33 cellular contexts compared by ENCODE assay signal in genomic region chr2:60979231-60979630, GRCh38. TPM values are rescaled to one million over a fixed set of nuclear protein-coding genes. Genes with fewer than 3 reads are reported as not detected.
DNase-seq lines count a peak whose midpoint lies in the region; ATAC-seq and TF ChIP-seq lines count a peak whose summit lies in the region.
"Had no signal": no experiment of that assay in that cellular context is flagged by ENCODE, and none has a peak within 500 bp of the region (broad histone marks: within the 10 kb centered on the region; RNA-seq: fewer than 3 reads in every experiment).

No MANE protein-coding gene starts in this region.

- H3K9me3 ChIP-seq in BLaER1 treated with 17β-estradiol and CSF1 and Interleukin-3, amounts not matched to agents 10 nM and 100 nM (replicated peaks in 1 of 11) = no peaks in the 10 kb centered on the region; a peak in 1 of 22 replicates
- H3K9me3 ChIP-seq in OCI-LY1 (ENCODE audit: low read length) (no peaks in the 10 kb centered on the region), right cardiac atrium (ENCODE audit: control insufficient read depth, low read length) (no peaks in the 10 kb centered on the region)
- H3K9me3 ChIP-seq: A549, MG63, thyroid gland, vagina had no signal

- no peak overlapping the region for H3K9ac ChIP-seq in BLaER1 treated with 17β-estradiol and CSF1 and Interleukin-3, amounts not matched to agents 10 nM and 100 nM
- H3K9ac ChIP-seq in OCI-LY1 (ENCODE audit: low read length) = peak overlapping the region; percentile 28; the same call in 1 of the 2 replicates
- H3K9ac ChIP-seq: neural progenitor cell had no signal

- H3K4me3 ChIP-seq in BLaER1 treated with 17β-estradiol and CSF1 and Interleukin-3, amounts not matched to agents 10 nM and 100 nM = no peak overlapping the region
- H3K4me3 ChIP-seq in OCI-LY1 (ENCODE audit: low read depth, low read length, poor library complexity, severe bottlenecking) = no peak overlapping the region
- no peak overlapping the region for H3K4me3 ChIP-seq in right cardiac atrium (ENCODE audit: low read length)
- H3K4me3 ChIP-seq: A549, MG63, neural progenitor cell, thyroid gland, vagina had no signal

- H3K79me2 ChIP-seq in OCI-LY1 (ENCODE audit: insufficient read depth, low read length) = no peaks in the 10 kb centered on the region

- CTCF ChIA-PET in activated B cell treated with CpG ODN at 0.5 μM for 24 hours (lab: Charles Lee) = no interaction called here

- H3K27me3 ChIP-seq in BLaER1 treated with 17β-estradiol and CSF1 and Interleukin-3, amounts not matched to agents 10 nM and 100 nM = no peaks in the 10 kb centered on the region
- H3K27me3 ChIP-seq in OCI-LY1 (ENCODE audit: insufficient read depth, low read length) = no peaks in the 10 kb centered on the region
- H3K27me3 ChIP-seq in right cardiac atrium (ENCODE audit: control insufficient read depth, insufficient read depth) = no peaks in the 10 kb centered on the region
- H3K27me3 ChIP-seq: MG63, neural progenitor cell, thyroid gland, vagina had no signal

- ATAC-seq in activated B cell treated with CpG ODN at 0.5 μM for 24 hours (ENCODE audit: low read depth) = peak; percentile 25
- no peak for ATAC-seq in right cardiac atrium
- ATAC-seq in esophagus mucosa = no peak
- ATAC-seq: A549; activated CD8-positive, alpha-beta memory T cell treated with anti-CD3 and anti-CD28 coated beads, Interleukin-2, amount 10 ng/mL, durations not matched to agents 7 days and 5 days; activated naive CD8-positive, alpha-beta T cell treated with anti-CD3 and anti-CD28 coated beads, Interleukin-2, amount 50 U/mL, for 24 hours; activated T-cell treated with anti-CD3 and anti-CD28 coated beads, Interleukin-2, amount 50 U/mL, for 4 hours; PC-3; stimulated activated naive CD8-positive, alpha-beta T cell treated with anti-CD3 and anti-CD28 coated beads, Interleukin-15, amount 100 ng/mL, for 72 hours had no signal

- H3K27ac Mint-ChIP-seq in IgD-negative memory B cell = peak overlapping the region; percentile 5 to 72 (median 48)
- peak overlapping the region; percentile 83 for H3K27ac Mint-ChIP-seq in activated B cell treated with CpG ODN at 0.5 μM for 24 hours
- H3K27ac Mint-ChIP-seq: activated naive CD8-positive, alpha-beta T cell treated with anti-CD3 and anti-CD28 coated beads, Interleukin-2, amount 50 U/mL, for 24 hours; stimulated activated naive CD8-positive, alpha-beta T cell treated with anti-CD3 and anti-CD28 coated beads, Interleukin-15, amount 100 ng/mL, for 72 hours had no signal

- WGBS in right cardiac atrium = 75% methylated on average over 4 of the region's 4 CpGs

- intact Hi-C loops in activated B cell treated with CpG ODN at 0.5 μM for 24 hours (cut with micrococcal nuclease) = no loop called here
- intact Hi-C loops in right cardiac atrium (cut with DNase I) = no loop called here

- TF ChIP-seq CTCF in OCI-LY1 (IDR thresholded peaks at IDR 0.05; ENCODE audit: low read length) (no peak), activated B cell treated with CpG ODN at 0.5 μM for 24 hours (IDR thresholded peaks at IDR 0.05) (no peak)

- H3K27me3 Mint-ChIP-seq in IgD-negative memory B cell (no peaks in the 10 kb centered on the region), activated B cell treated with CpG ODN at 0.5 μM for 24 hours (no peaks in the 10 kb centered on the region)
- H3K27me3 Mint-ChIP-seq: activated CD8-positive, alpha-beta memory T cell treated with anti-CD3 and anti-CD28 coated beads, Interleukin-2, amount 10 ng/mL, durations not matched to agents 7 days and 5 days; activated naive CD8-positive, alpha-beta T cell treated with anti-CD3 and anti-CD28 coated beads, Interleukin-2, amount 50 U/mL, for 24 hours; CD8-positive, alpha-beta memory T cell; stimulated activated naive CD8-positive, alpha-beta T cell treated with anti-CD3 and anti-CD28 coated beads, Interleukin-15, amount 100 ng/mL, for 72 hours had no signal

- H3K4me1 Mint-ChIP-seq in IgD-negative memory B cell = peaks cover 41 to 54% (median 47%) of the 10 kb centered on the region in 3 donors
- H3K4me1 Mint-ChIP-seq in activated B cell treated with CpG ODN at 0.5 μM for 24 hours = peaks cover 64% of the 10 kb centered on the region

- H3K4me2 ChIP-seq in BLaER1 treated with 17β-estradiol and CSF1 and Interleukin-3, amounts not matched to agents 10 nM and 100 nM = peak overlapping the region in 7 of 11 experiments; percentile 6 to 63 (median 55); a peak in 12 of 22 replicates
- H3K4me2 ChIP-seq in OCI-LY1 (ENCODE audit: low read length) = peak overlapping the region; percentile 41; the same call in 1 of the 2 replicates
- H3K4me2 ChIP-seq: A549, neural progenitor cell had no signal

- H3K9me3 Mint-ChIP-seq in IgD-negative memory B cell (no peaks in the 10 kb centered on the region), activated B cell treated with CpG ODN at 0.5 μM for 24 hours (no peaks in the 10 kb centered on the region)
- H3K9me3 Mint-ChIP-seq: activated naive CD8-positive, alpha-beta T cell treated with anti-CD3 and anti-CD28 coated beads, Interleukin-2, amount 50 U/mL, for 24 hours; activated T-cell treated with anti-CD3 and anti-CD28 coated beads, Interleukin-2, amount 50 U/mL, for 4 hours; CD8-positive, alpha-beta memory T cell; neural progenitor cell; stimulated activated naive CD8-positive, alpha-beta T cell treated with anti-CD3 and anti-CD28 coated beads, Interleukin-15, amount 100 ng/mL, for 72 hours had no signal

- no peak for DNase-seq in activated B cell treated with CpG ODN at 0.5 μM for 24 hours
- DNase-seq in RPMI8226 = no peak
- no peak for DNase-seq in right cardiac atrium
- no peak for DNase-seq in NCI-H226
- DNase-seq: activated CD8-positive, alpha-beta memory T cell treated with anti-CD3 and anti-CD28 coated beads, Interleukin-2, amount 10 ng/mL, durations not matched to agents 7 days and 5 days; activated gamma-delta T cell treated with Interleukin-2 at 50 U/mL for 16 hours; activated naive CD8-positive, alpha-beta T cell treated with anti-CD3 and anti-CD28 coated beads, Interleukin-2, amount 50 U/mL, for 24 hours; activated T-cell treated with anti-CD3 and anti-CD28 coated beads, Interleukin-2, amount 50 U/mL, for 4 hours; caudate nucleus; CD8-positive, alpha-beta memory T cell; cortex of kidney; DMS 273 treated with DMSO at 0.1 percent for 48 hours; effector memory CD4-positive, alpha-beta T cell; EL; H7; hypothalamus; KG1; MG63; NCI-H1436 treated with DMSO at 0.1 percent for 48 hours; NCI-H748 treated with DMSO at 0.1 percent for 48 hours; PC-3; Right ventricle myocardium superior; small intestine; stimulated activated naive CD8-positive, alpha-beta T cell treated with anti-CD3 and anti-CD28 coated beads, Interleukin-15, amount 100 ng/mL, for 72 hours; thyroid gland had no signal

- peaks cover 3% of the 10 kb centered on the region for H3F3A ChIP-seq in OCI-LY1 (ENCODE audit: insufficient read depth, low read length)

- no peak overlapping the region for H2AFZ ChIP-seq in OCI-LY1 (ENCODE audit: low read length)
- H2AFZ ChIP-seq: neural progenitor cell had no signal

- peak overlapping the region in 2 of 4 donors; percentile 83 to 87 for H3K4me3 Mint-ChIP-seq in IgD-negative memory B cell
- peak overlapping the region; percentile 4 for H3K4me3 Mint-ChIP-seq in activated B cell treated with CpG ODN at 0.5 μM for 24 hours
- H3K4me3 Mint-ChIP-seq: activated CD8-positive, alpha-beta memory T cell treated with anti-CD3 and anti-CD28 coated beads, Interleukin-2, amount 10 ng/mL, durations not matched to agents 7 days and 5 days; activated naive CD8-positive, alpha-beta T cell treated with anti-CD3 and anti-CD28 coated beads, Interleukin-2, amount 50 U/mL, for 24 hours; activated T-cell treated with anti-CD3 and anti-CD28 coated beads, Interleukin-2, amount 50 U/mL, for 4 hours; CD8-positive, alpha-beta memory T cell; neural progenitor cell; stimulated activated naive CD8-positive, alpha-beta T cell treated with anti-CD3 and anti-CD28 coated beads, Interleukin-15, amount 100 ng/mL, for 72 hours had no signal

- peaks cover 0 to 21% (median 9%) of the 10 kb centered on the region in 10 experiments; a peak in 14 of 20 replicates for H3K4me1 ChIP-seq in BLaER1 treated with 17β-estradiol and CSF1 and Interleukin-3, amounts not matched to agents 10 nM and 100 nM
- H3K4me1 ChIP-seq in OCI-LY1 (ENCODE audit: insufficient read depth, low read length, severe bottlenecking) (peaks cover 60% of the 10 kb centered on the region), right cardiac atrium (ENCODE audit: control insufficient read depth, insufficient read depth, low read length) (no peaks in the 10 kb centered on the region)
- H3K4me1 ChIP-seq: A549, thyroid gland, vagina had no signal

- POLR2A ChIA-PET in activated B cell treated with CpG ODN at 0.5 μM for 24 hours (lab: Charles Lee) = no interaction called here

- H3K36me3 Mint-ChIP-seq in IgD-negative memory B cell (no peaks in the 10 kb centered on the region), activated B cell treated with CpG ODN at 0.5 μM for 24 hours (ENCODE audit: low read depth) (no peaks in the 10 kb centered on the region)
- H3K36me3 Mint-ChIP-seq: neural progenitor cell had no signal

- peaks cover 0 to 6% (median 0%) of the 10 kb centered on the region in 11 experiments; a peak in 1 of 22 replicates for H3K36me3 ChIP-seq in BLaER1 treated with 17β-estradiol and CSF1 and Interleukin-3, amounts not matched to agents 10 nM and 100 nM
- no peaks in the 10 kb centered on the region for H3K36me3 ChIP-seq in OCI-LY1 (ENCODE audit: insufficient read depth, low read length)
- H3K36me3 ChIP-seq: MG63, neural progenitor cell, thyroid gland, vagina had no signal

- H3K27ac ChIP-seq in BLaER1 treated with 17β-estradiol and CSF1 and Interleukin-3, amounts not matched to agents 10 nM and 100 nM = no peak overlapping the region
- H3K27ac ChIP-seq in OCI-LY1 (ENCODE audit: low read depth, low read length, poor library complexity, severe bottlenecking) = peak overlapping the region; percentile 79
- no peak overlapping the region for H3K27ac ChIP-seq in right cardiac atrium (ENCODE audit: low read length)
- H3K27ac ChIP-seq: A549, epithelial cell of prostate, neural progenitor cell, thyroid gland, vagina had no signal

- H3K9me2 ChIP-seq in OCI-LY1 (ENCODE audit: low read depth, low read length) = no peaks in the 10 kb centered on the region

- H4K20me1 ChIP-seq in BLaER1 treated with 17β-estradiol and CSF1 and Interleukin-3, amounts not matched to agents 10 nM and 100 nM = no peaks in the 10 kb centered on the region
- H4K20me1 ChIP-seq in OCI-LY1 (ENCODE audit: insufficient read depth, low read length) = no peaks in the 10 kb centered on the region

RNA-seq across cellular contexts. Expression of gene PEX13, which starts 38.3 kb away (rescaled TPM):
- polyA plus RNA-seq in IgD-negative memory B cell = 10.0 TPM
- total RNA-seq in activated B cell treated with CpG ODN at 0.5 μM for 24 hours = 14.4 and 17.8 TPM in 2 replicates
- total RNA-seq in right cardiac atrium = 10 to 100 TPM; 19.8 to 23.8 (median 21.5) TPM
- 12.4 TPM for polyA plus RNA-seq in right cardiac atrium
- total RNA-seq in esophagus mucosa = 20.4 TPM

RNA-seq across cellular contexts. Expression of gene PUS10, which starts 38.8 kb away (rescaled TPM):
- polyA plus RNA-seq in IgD-negative memory B cell (6.8 TPM), right cardiac atrium (2.9 TPM)
- total RNA-seq in activated B cell treated with CpG ODN at 0.5 μM for 24 hours (7.0 and 7.8 TPM in 2 replicates), right cardiac atrium (1 to 10 TPM; 3.4 to 4.6 (median 3.8) TPM), esophagus mucosa (3.4 TPM)
